11 cellular contexts compared by ENCODE assay signal in the genomic region with DNA sequence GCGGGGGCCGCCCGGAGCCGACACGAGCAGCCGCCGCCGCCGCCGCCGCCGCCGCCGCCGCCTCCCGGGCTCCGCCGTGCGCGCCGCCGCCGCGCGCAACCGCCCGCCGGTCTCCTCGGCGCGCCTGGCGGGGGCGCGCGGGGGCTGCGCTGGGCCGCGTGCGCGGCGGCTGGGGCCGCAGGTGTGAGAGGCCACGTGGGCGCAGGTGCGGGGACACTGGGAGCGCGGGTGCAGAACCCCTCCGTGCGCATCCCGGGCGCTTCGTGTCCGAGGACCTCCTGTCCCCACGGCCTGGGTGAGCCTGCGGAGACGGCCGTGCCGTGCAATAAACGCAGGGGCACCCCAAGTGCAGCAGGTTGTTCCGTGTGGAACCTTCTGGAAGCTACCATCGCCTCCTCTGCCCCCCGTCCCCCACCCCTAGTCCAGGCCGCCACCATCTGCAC. TPM values are rescaled to one million over a fixed set of nuclear protein-coding genes. Genes with fewer than 3 reads are reported as not detected.
DNase-seq lines count a peak whose midpoint lies in the region; ATAC-seq and TF ChIP-seq lines count a peak whose summit lies in the region.
"Had no signal": no experiment of that assay in that cellular context is flagged by ENCODE, and none has a peak within 500 bp of the region (broad histone marks: within the 10 kb centered on the region; RNA-seq: fewer than 3 reads in every experiment).

A gene with protein sequence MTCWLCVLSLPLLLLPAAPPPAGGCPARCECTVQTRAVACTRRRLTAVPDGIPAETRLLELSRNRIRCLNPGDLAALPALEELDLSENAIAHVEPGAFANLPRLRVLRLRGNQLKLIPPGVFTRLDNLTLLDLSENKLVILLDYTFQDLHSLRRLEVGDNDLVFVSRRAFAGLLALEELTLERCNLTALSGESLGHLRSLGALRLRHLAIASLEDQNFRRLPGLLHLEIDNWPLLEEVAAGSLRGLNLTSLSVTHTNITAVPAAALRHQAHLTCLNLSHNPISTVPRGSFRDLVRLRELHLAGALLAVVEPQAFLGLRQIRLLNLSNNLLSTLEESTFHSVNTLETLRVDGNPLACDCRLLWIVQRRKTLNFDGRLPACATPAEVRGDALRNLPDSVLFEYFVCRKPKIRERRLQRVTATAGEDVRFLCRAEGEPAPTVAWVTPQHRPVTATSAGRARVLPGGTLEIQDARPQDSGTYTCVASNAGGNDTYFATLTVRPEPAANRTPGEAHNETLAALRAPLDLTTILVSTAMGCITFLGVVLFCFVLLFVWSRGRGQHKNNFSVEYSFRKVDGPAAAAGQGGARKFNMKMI (minus strand): TSS at position 41 of the 443 bp plus-strand sequence. CDS start 16,378 bp downstream, outside the sequence.

- ATAC-seq in psoas muscle (peak in 1 of 4 donors; percentile 33), GM19324 (IDR thresholded peaks at IDR 0.05; ENCODE audit: low FRiP score, unreplicated experiment) (no peak)
- ATAC-seq: gastrocnemius medialis had no signal

- H3K27me3 ChIP-seq in psoas muscle (ENCODE audit: insufficient read depth in 3 of 3, low read length in 2 of 3) (peaks cover 0 to 14% (median 5%) of the 10 kb centered on the region in 3 donors), esophagus squamous epithelium (peaks cover 0 to 98% (median 15%) of the 10 kb centered on the region in 4 donors)

- no peak for TF ChIP-seq CTCF in endothelial cell (IDR thresholded peaks at IDR 0.05; ENCODE audit: unreplicated experiment)
- TF ChIP-seq CTCF in psoas muscle (IDR thresholded peaks at IDR 0.05): no peak
- TF ChIP-seq CTCF in esophagus squamous epithelium (IDR thresholded peaks at IDR 0.05): no peak

- peak within 1 kb of the TSS; percentile 42 for H3K27ac Mint-ChIP-seq in endothelial cell (ENCODE audit: unreplicated experiment)

- DNase-seq in NCI-H2227 (lab: John Stamatoyannopoulos, UW; ENCODE audit: unreplicated experiment) (peak; percentile 34), NCI-H2227 treated with DMSO at 0.1 percent for 48 hours (lab: John Stamatoyannopoulos, UW) (no peak), NCI-H2171 treated with DMSO at 0.1 percent for 48 hours (lab: John Stamatoyannopoulos, UW) (peak; percentile 34), endothelial cell (ENCODE audit: low spot score) (no peak), psoas muscle (no peak), esophagus squamous epithelium (lab: John Stamatoyannopoulos, UW) (no peak), NCI-H128 (lab: John Stamatoyannopoulos, UW; ENCODE audit: unreplicated experiment) (no peak)
- DNase-seq: gastrocnemius medialis, PC-9 had no signal

- H3K36me3 Mint-ChIP-seq in endothelial cell (ENCODE audit: low read depth, unreplicated experiment): no peaks in the 10 kb centered on the region

- H3K4me1 ChIP-seq in psoas muscle (no peaks in the 10 kb centered on the region), esophagus squamous epithelium (peaks cover 0 to 12% (median 5%) of the 10 kb centered on the region in 3 donors)
- H3K4me1 ChIP-seq: prostate gland had no signal

- H3K27ac ChIP-seq in psoas muscle (no peak within 1 kb of the TSS), esophagus squamous epithelium (no peak within 1 kb of the TSS)
- H3K27ac ChIP-seq: gastrocnemius medialis, PC-9, prostate gland had no signal

- 5 to 9% (median 7%) methylated on average over 16 to 63 of the region's 63 CpGs for WGBS in psoas muscle, 3 donors
- WGBS in esophagus squamous epithelium, 2 donors: 28 to 40% methylated on average over 1 to 3 of the region's 63 CpGs

- intact Hi-C loops in psoas muscle (cut with DNase I) (no loop called here), esophagus squamous epithelium (cut with DNase I) (no loop called here)

- H3K9me3 Mint-ChIP-seq in endothelial cell (ENCODE audit: unreplicated experiment): no peaks in the 10 kb centered on the region

- peak within 1 kb of the TSS; percentile 79 for H3K4me3 Mint-ChIP-seq in endothelial cell (ENCODE audit: unreplicated experiment)

- peaks cover 2% of the 10 kb centered on the region for H3K4me1 Mint-ChIP-seq in endothelial cell (ENCODE audit: unreplicated experiment)

- H3K4me3 ChIP-seq in psoas muscle (peak within 1 kb of the TSS; percentile 49), esophagus squamous epithelium (peak within 1 kb of the TSS in 2 of 4 donors; percentile 19 to 50)
- H3K4me3 ChIP-seq: gastrocnemius medialis, PC-9, prostate gland had no signal

- H3K36me3 ChIP-seq in psoas muscle (ENCODE audit: insufficient read depth in 1 of 2, low read depth in 1 of 2) (no peaks in the 10 kb centered on the region), esophagus squamous epithelium (no peaks in the 10 kb centered on the region)
- H3K36me3 ChIP-seq: gastrocnemius medialis, prostate gland had no signal

- no peak for TF ChIP-seq POLR2A in esophagus squamous epithelium (IDR thresholded peaks at IDR 0.05)

- no peaks in the 10 kb centered on the region for H3K9me3 ChIP-seq in psoas muscle
- H3K9me3 ChIP-seq in esophagus squamous epithelium: no peaks in the 10 kb centered on the region
- H3K9me3 ChIP-seq: gastrocnemius medialis, prostate gland had no signal

- peaks cover 7% of the 10 kb centered on the region for H3K27me3 Mint-ChIP-seq in endothelial cell (ENCODE audit: unreplicated experiment)

RNA-seq across cellular contexts. Expression of the gene that starts here (rescaled TPM):
- total RNA-seq in endothelial cell (ENCODE audit: unreplicated experiment) (not detected), psoas muscle (not detected), esophagus squamous epithelium (under 1 TPM in 1 of 4 donors, not detected in 3; 0.09 TPM)
- under 1 TPM in 1 of 3 donors, not detected in 2; 0.04 TPM for polyA plus RNA-seq in psoas muscle
- total RNA-seq: gastrocnemius medialis, PC-9 had no signal

Comparison
In these comparisons a context has a peak if more than half of its experiments do, and no peak if none do; other contexts are left out.
1. DNase-seq: peak in NCI-H2227 (single experiment) and NCI-H2171 treated with DMSO at 0.1 percent for 48 hours (single experiment); none in NCI-H2227 treated with DMSO at 0.1 percent for 48 hours (single experiment), endothelial cell (single experiment), psoas muscle (0 of 2), esophagus squamous epithelium (single experiment) and NCI-H128 (single experiment).